1 cellular context compared by ENCODE assay signal in genomic region chr11:17564687-17565042, GRCh38.
TF ChIP-seq lines count a peak whose summit lies in the region.

No MANE protein-coding gene starts in this region.

TF ChIP-seq in GM23338, 12 proteins besides CTCF, POLR2A, EP300 and RAD21 (continued from another document):
- TF ChIP-seq ETS1 (IDR thresholded peaks at IDR 0.05) (no peak), ZNF462 (CRISPR knock-in tag; IDR thresholded peaks at IDR 0.05) (no peak), ZNF331 (CRISPR knock-in tag; IDR thresholded peaks at IDR 0.05; ENCODE audit: low read depth) (no peak), CREB1 (CRISPR knock-in tag; IDR thresholded peaks at IDR 0.05; ENCODE audit: low read depth) (no peak), NANOG (IDR thresholded peaks at IDR 0.05; ENCODE audit: borderline replicate concordance) (no peak)
